Comparison of ENCODE assay signal across 35 cellular contexts in the genomic region with DNA sequence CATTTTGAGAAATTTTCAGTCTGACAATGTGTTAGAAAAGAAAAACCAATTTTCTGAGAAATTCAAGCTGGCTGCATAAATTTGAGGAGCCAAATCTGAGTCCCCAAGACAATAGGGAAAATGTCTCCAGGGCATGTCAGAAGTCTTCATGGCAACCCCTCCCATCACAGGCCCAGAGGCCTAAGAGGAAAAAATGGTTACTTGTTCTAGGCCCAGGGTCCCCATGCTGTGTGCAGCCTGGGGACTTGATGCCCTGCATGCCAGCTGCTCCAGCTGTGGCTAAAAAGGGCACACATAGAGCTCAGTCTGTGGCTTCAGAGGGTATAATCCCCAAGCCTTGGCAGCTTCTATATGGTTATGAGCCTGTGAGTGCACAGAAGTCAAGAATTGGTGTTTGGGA.
"Had no signal": no experiment of that assay in that cellular context is flagged by ENCODE, and none has a peak within 500 bp of the region (broad histone marks: within the 10 kb centered on the region; RNA-seq: fewer than 3 reads in every experiment).

No MANE protein-coding gene starts in this region.

- H3K9me3 ChIP-seq: MG63 had no signal

- DNase-seq: Karpas-422, Kasumi-1, MG63, MM.1S, MV-4-11, NCI-H1048, NCI-H1092, NCI-H1092 treated with DMSO at 0.1 percent for 48 hours, NCI-H1105, NCI-H1105 treated with DMSO at 0.1 percent for 48 hours, NCI-H1417, NCI-H1417 treated with DMSO at 0.1 percent for 48 hours, NCI-H1436, NCI-H1436 treated with DMSO at 0.1 percent for 48 hours, NCI-H146, NCI-H1694, NCI-H1694 treated with DMSO at 0.1 percent for 48 hours, NCI-H187 treated with DMSO at 0.1 percent for 48 hours, NCI-H1930, NCI-H2029, NCI-H2029 treated with DMSO at 0.1 percent for 48 hours, NCI-H2081, NCI-H2081 treated with DMSO at 0.1 percent for 48 hours, NCI-H2107, NCI-H2171, NCI-H2171 treated with DMSO at 0.1 percent for 48 hours, NCI-H2227 treated with DMSO at 0.1 percent for 48 hours, NCI-H226, NCI-H345, NCI-H446, NCI-H446 treated with DMSO at 0.1 percent for 48 hours, NCI-H510A, NCI-H510A treated with DMSO at 0.1 percent for 48 hours, NCI-H524, NCI-H524 treated with DMSO at 0.1 percent for 48 hours had no signal

- H3K36me3 ChIP-seq: MG63 had no signal

- H3K27me3 ChIP-seq: MG63 had no signal

- H3K4me3 ChIP-seq: MG63 had no signal
